Comparison of ENCODE assay signal across 1 cellular context in the genomic region with DNA sequence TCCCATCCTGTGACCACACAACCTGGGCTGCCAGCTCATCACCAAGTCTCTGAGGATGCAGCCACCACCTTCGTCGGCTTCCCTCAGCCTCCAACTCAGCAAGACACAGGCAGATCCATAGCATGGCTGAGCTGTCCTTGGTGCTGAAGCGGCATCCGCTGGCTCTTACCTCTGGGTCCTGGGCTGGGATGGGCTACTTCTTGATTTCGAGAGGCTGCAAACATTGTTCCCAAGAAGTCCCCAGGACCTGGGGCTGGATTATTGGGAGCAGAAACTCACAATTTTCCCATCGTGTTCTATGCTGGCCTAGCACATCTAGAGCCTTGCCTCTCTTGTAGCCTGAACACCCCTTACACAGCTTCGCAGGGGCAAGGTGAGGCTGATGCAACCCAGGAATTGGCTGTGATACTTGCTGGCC.
TF ChIP-seq lines count a peak whose summit lies in the region.

No MANE protein-coding gene starts in this region.

TF ChIP-seq in K562, 482 proteins besides CTCF, POLR2A, EP300 and RAD21 (continued from another document and continues in another):
- peak in 1 of 2 experiments; percentile 80; a peak in 2 of 4 replicates for TF ChIP-seq RCOR1 (IDR thresholded peaks at IDR 0.05; ENCODE audit: borderline replicate concordance in 1 of 2, low read depth in 2 of 2, low read length in 2 of 2)
- TF ChIP-seq, protein P1, sequence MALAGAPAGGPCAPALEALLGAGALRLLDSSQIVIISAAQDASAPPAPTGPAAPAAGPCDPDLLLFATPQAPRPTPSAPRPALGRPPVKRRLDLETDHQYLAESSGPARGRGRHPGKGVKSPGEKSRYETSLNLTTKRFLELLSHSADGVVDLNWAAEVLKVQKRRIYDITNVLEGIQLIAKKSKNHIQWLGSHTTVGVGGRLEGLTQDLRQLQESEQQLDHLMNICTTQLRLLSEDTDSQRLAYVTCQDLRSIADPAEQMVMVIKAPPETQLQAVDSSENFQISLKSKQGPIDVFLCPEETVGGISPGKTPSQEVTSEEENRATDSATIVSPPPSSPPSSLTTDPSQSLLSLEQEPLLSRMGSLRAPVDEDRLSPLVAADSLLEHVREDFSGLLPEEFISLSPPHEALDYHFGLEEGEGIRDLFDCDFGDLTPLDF (CRISPR knock-in tag; IDR thresholded peaks at IDR 0.05) = peak; percentile 63; the same call in 1 of the 2 replicates
- no peak for TF ChIP-seq ZNF184 (CRISPR knock-in tag; IDR thresholded peaks at IDR 0.05)
- TF ChIP-seq ZNF224 (CRISPR knock-in tag; IDR thresholded peaks at IDR 0.05) = peak; percentile 71; the same call in 1 of the 2 replicates
- TF ChIP-seq SIX5 (IDR thresholded peaks at IDR 0.05; ENCODE audit: borderline replicate concordance in 1 of 2, insufficient read depth in 1 of 2, low read depth in 1 of 2, low read length in 2 of 2) = no peak
- TF ChIP-seq, protein P2, sequence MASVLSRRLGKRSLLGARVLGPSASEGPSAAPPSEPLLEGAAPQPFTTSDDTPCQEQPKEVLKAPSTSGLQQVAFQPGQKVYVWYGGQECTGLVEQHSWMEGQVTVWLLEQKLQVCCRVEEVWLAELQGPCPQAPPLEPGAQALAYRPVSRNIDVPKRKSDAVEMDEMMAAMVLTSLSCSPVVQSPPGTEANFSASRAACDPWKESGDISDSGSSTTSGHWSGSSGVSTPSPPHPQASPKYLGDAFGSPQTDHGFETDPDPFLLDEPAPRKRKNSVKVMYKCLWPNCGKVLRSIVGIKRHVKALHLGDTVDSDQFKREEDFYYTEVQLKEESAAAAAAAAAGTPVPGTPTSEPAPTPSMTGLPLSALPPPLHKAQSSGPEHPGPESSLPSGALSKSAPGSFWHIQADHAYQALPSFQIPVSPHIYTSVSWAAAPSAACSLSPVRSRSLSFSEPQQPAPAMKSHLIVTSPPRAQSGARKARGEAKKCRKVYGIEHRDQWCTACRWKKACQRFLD (CRISPR knock-in tag; IDR thresholded peaks at IDR 0.05) = peak; percentile 78; the same call in 1 of the 2 replicates
- no peak for TF ChIP-seq XRCC3 (IDR thresholded peaks at IDR 0.05)
- TF ChIP-seq, protein P3, sequence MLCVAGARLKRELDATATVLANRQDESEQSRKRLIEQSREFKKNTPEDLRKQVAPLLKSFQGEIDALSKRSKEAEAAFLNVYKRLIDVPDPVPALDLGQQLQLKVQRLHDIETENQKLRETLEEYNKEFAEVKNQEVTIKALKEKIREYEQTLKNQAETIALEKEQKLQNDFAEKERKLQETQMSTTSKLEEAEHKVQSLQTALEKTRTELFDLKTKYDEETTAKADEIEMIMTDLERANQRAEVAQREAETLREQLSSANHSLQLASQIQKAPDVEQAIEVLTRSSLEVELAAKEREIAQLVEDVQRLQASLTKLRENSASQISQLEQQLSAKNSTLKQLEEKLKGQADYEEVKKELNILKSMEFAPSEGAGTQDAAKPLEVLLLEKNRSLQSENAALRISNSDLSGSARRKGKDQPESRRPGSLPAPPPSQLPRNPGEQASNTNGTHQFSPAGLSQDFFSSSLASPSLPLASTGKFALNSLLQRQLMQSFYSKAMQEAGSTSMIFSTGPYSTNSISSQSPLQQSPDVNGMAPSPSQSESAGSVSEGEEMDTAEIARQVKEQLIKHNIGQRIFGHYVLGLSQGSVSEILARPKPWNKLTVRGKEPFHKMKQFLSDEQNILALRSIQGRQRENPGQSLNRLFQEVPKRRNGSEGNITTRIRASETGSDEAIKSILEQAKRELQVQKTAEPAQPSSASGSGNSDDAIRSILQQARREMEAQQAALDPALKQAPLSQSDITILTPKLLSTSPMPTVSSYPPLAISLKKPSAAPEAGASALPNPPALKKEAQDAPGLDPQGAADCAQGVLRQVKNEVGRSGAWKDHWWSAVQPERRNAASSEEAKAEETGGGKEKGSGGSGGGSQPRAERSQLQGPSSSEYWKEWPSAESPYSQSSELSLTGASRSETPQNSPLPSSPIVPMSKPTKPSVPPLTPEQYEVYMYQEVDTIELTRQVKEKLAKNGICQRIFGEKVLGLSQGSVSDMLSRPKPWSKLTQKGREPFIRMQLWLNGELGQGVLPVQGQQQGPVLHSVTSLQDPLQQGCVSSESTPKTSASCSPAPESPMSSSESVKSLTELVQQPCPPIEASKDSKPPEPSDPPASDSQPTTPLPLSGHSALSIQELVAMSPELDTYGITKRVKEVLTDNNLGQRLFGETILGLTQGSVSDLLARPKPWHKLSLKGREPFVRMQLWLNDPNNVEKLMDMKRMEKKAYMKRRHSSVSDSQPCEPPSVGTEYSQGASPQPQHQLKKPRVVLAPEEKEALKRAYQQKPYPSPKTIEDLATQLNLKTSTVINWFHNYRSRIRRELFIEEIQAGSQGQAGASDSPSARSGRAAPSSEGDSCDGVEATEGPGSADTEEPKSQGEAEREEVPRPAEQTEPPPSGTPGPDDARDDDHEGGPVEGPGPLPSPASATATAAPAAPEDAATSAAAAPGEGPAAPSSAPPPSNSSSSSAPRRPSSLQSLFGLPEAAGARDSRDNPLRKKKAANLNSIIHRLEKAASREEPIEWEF (CRISPR knock-in tag; IDR thresholded peaks at IDR 0.05) = 0 out of 2 replicates have a peak, but pooled peaks have one; percentile 19
- TF ChIP-seq ZNF311 (CRISPR knock-in tag; IDR thresholded peaks at IDR 0.05) = peak; percentile 58; the same call in 1 of the 2 replicates
- TF ChIP-seq SRSF7 (optimal IDR thresholded peaks at IDR 0.05; ENCODE audit: low read depth, low read length) = no peak
- TF ChIP-seq, protein P4, sequence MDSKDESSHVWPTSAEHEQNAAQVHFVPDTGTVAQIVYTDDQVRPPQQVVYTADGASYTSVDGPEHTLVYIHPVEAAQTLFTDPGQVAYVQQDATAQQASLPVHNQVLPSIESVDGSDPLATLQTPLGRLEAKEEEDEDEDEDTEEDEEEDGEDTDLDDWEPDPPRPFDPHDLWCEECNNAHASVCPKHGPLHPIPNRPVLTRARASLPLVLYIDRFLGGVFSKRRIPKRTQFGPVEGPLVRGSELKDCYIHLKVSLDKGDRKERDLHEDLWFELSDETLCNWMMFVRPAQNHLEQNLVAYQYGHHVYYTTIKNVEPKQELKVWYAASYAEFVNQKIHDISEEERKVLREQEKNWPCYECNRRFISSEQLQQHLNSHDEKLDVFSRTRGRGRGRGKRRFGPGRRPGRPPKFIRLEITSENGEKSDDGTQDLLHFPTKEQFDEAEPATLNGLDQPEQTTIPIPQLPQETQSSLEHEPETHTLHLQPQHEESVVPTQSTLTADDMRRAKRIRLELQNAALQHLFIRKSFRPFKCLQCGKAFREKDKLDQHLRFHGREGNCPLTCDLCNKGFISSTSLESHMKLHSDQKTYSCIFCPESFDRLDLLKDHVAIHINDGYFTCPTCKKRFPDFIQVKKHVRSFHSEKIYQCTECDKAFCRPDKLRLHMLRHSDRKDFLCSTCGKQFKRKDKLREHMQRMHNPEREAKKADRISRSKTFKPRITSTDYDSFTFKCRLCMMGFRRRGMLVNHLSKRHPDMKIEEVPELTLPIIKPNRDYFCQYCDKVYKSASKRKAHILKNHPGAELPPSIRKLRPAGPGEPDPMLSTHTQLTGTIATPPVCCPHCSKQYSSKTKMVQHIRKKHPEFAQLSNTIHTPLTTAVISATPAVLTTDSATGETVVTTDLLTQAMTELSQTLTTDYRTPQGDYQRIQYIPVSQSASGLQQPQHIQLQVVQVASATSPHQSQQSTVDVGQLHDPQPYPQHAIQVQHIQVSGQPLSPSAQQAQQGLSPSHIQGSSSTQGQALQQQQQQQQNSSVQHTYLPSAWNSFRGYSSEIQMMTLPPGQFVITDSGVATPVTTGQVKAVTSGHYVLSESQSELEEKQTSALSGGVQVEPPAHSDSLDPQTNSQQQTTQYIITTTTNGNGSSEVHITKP (IDR thresholded peaks at IDR 0.05; ENCODE audit: partially characterized antibody) = no peak
- no peak for TF ChIP-seq SAFB (IDR thresholded peaks at IDR 0.05; ENCODE audit: borderline replicate concordance, low read depth, low read length)
- no peak for TF ChIP-seq SP2 (IDR thresholded peaks at IDR 0.05; ENCODE audit: extremely low read depth, low read depth, low read length, poor library complexity, severe bottlenecking)
- TF ChIP-seq NCOA4 (IDR thresholded peaks at IDR 0.05; ENCODE audit: partially characterized antibody) = no peak
- TF ChIP-seq COPS2 (conservative IDR thresholded peaks at IDR 0.05) = no peak
- peak; percentile 60; the same call in 1 of the 2 replicates for TF ChIP-seq HDAC2 (IDR thresholded peaks at IDR 0.05)
- TF ChIP-seq NFIC (IDR thresholded peaks at IDR 0.05) = no peak
- peak; percentile 43; the same call in 1 of the 2 replicates for TF ChIP-seq BCL6 (CRISPR knock-in tag; IDR thresholded peaks at IDR 0.05)
- TF ChIP-seq CREM (IDR thresholded peaks at IDR 0.05; ENCODE audit: low read depth) = peak; percentile 52
- TF ChIP-seq, protein P5, sequence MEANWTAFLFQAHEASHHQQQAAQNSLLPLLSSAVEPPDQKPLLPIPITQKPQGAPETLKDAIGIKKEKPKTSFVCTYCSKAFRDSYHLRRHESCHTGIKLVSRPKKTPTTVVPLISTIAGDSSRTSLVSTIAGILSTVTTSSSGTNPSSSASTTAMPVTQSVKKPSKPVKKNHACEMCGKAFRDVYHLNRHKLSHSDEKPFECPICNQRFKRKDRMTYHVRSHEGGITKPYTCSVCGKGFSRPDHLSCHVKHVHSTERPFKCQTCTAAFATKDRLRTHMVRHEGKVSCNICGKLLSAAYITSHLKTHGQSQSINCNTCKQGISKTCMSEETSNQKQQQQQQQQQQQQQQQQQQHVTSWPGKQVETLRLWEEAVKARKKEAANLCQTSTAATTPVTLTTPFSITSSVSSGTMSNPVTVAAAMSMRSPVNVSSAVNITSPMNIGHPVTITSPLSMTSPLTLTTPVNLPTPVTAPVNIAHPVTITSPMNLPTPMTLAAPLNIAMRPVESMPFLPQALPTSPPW (CRISPR knock-in tag; IDR thresholded peaks at IDR 0.05) = no peak
- peak; percentile 53; the same call in 1 of the 2 replicates for TF ChIP-seq CXXC5 (CRISPR knock-in tag; IDR thresholded peaks at IDR 0.05)
- peak; percentile 49; the same call in 1 of the 2 replicates for TF ChIP-seq ZNF583 (CRISPR knock-in tag; IDR thresholded peaks at IDR 0.05)
- TF ChIP-seq KDM4B (IDR thresholded peaks at IDR 0.05; ENCODE audit: borderline replicate concordance in 2 of 2, low read depth in 1 of 2) = no peak
- TF ChIP-seq FOXP1 (CRISPR knock-in tag; IDR thresholded peaks at IDR 0.05) = no peak
- TF ChIP-seq RFX5 (IDR thresholded peaks at IDR 0.05; ENCODE audit: low read depth, low read length) = no peak
- no peak for TF ChIP-seq ZNF165 (CRISPR knock-in tag; IDR thresholded peaks at IDR 0.05; ENCODE audit: borderline replicate concordance)
- 0 out of 2 replicates have a peak, but pooled peaks have one; percentile 54 for TF ChIP-seq ZNF584 (CRISPR knock-in tag; IDR thresholded peaks at IDR 0.05; ENCODE audit: low read depth)
- TF ChIP-seq BACH1 (tag; IDR thresholded peaks at IDR 0.05) = 0 out of 2 replicates have a peak, but pooled peaks have one; percentile 38
- peak; percentile 79; the same call in 1 of the 2 replicates for TF ChIP-seq ZNF232 (CRISPR knock-in tag; IDR thresholded peaks at IDR 0.05)
- TF ChIP-seq NR3C1 (CRISPR knock-in tag; IDR thresholded peaks at IDR 0.05) = peak; percentile 85
- TF ChIP-seq, protein P6, sequence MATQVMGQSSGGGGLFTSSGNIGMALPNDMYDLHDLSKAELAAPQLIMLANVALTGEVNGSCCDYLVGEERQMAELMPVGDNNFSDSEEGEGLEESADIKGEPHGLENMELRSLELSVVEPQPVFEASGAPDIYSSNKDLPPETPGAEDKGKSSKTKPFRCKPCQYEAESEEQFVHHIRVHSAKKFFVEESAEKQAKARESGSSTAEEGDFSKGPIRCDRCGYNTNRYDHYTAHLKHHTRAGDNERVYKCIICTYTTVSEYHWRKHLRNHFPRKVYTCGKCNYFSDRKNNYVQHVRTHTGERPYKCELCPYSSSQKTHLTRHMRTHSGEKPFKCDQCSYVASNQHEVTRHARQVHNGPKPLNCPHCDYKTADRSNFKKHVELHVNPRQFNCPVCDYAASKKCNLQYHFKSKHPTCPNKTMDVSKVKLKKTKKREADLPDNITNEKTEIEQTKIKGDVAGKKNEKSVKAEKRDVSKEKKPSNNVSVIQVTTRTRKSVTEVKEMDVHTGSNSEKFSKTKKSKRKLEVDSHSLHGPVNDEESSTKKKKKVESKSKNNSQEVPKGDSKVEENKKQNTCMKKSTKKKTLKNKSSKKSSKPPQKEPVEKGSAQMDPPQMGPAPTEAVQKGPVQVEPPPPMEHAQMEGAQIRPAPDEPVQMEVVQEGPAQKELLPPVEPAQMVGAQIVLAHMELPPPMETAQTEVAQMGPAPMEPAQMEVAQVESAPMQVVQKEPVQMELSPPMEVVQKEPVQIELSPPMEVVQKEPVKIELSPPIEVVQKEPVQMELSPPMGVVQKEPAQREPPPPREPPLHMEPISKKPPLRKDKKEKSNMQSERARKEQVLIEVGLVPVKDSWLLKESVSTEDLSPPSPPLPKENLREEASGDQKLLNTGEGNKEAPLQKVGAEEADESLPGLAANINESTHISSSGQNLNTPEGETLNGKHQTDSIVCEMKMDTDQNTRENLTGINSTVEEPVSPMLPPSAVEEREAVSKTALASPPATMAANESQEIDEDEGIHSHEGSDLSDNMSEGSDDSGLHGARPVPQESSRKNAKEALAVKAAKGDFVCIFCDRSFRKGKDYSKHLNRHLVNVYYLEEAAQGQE (CRISPR knock-in tag; IDR thresholded peaks at IDR 0.05; ENCODE audit: low read depth) = peak; percentile 98
- peak; percentile 38; the same call in 1 of the 2 replicates for TF ChIP-seq E2F3 (CRISPR knock-in tag; IDR thresholded peaks at IDR 0.05)
- peak; percentile 48; the same call in 1 of the 2 replicates for TF ChIP-seq TGIF2 (CRISPR knock-in tag; IDR thresholded peaks at IDR 0.05)
- peak; percentile 99 for TF ChIP-seq MIER1 (IDR thresholded peaks at IDR 0.05; ENCODE audit: low read depth)
- 0 out of 2 replicates have a peak, but pooled peaks have one; percentile 46 for TF ChIP-seq SMAD4 (CRISPR knock-in tag; conservative IDR thresholded peaks at IDR 0.05)
- no peak for TF ChIP-seq TAL1 (IDR thresholded peaks at IDR 0.05)
- TF ChIP-seq, protein P7, sequence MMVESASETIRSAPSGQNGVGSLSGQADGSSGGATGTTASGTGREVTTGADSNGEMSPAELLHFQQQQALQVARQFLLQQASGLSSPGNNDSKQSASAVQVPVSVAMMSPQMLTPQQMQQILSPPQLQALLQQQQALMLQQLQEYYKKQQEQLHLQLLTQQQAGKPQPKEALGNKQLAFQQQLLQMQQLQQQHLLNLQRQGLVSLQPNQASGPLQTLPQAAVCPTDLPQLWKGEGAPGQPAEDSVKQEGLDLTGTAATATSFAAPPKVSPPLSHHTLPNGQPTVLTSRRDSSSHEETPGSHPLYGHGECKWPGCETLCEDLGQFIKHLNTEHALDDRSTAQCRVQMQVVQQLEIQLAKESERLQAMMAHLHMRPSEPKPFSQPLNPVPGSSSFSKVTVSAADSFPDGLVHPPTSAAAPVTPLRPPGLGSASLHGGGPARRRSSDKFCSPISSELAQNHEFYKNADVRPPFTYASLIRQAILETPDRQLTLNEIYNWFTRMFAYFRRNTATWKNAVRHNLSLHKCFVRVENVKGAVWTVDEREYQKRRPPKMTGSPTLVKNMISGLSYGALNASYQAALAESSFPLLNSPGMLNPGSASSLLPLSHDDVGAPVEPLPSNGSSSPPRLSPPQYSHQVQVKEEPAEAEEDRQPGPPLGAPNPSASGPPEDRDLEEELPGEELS (CRISPR knock-in tag; IDR thresholded peaks at IDR 0.05; ENCODE audit: borderline replicate concordance) = peak; percentile 72; the same call in 1 of the 2 replicates
